1 cellular context compared by ENCODE assay signal in the genomic region with DNA sequence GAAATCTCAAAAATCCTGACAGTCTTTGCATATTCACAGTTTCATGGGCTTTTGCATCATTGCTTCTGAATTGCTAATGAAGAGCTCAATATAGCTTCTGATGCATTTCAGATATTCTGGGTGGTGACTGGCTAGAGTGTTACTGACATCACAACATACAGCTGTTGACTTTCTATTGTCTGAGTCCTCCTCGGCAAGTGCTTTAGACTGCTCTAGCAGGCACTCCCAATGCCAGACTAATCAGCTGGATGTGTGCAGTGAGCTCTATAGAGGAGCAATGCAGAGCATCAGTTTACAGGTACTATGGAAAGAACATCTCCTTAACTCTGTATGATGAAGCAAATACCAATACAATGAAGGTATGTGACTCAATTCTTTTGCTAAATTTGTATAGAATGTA.
TF ChIP-seq lines count a peak whose summit lies in the region.

No MANE protein-coding gene starts in this region.

TF ChIP-seq in SK-N-SH treated with all-trans-retinoic acid at 6 μM for 48 hours, 23 proteins besides CTCF, POLR2A, EP300 and RAD21 (continued from another document):
- TF ChIP-seq PATZ1 (CRISPR knock-in tag; IDR thresholded peaks at IDR 0.05; ENCODE audit: borderline replicate concordance) (no peak), ZNF8 (CRISPR knock-in tag; IDR thresholded peaks at IDR 0.05) (no peak), OSR1 (CRISPR knock-in tag; IDR thresholded peaks at IDR 0.05) (no peak), GLIS3 (CRISPR knock-in tag; IDR thresholded peaks at IDR 0.05) (no peak), PPARA (CRISPR knock-in tag; IDR thresholded peaks at IDR 0.05; ENCODE audit: borderline replicate concordance) (no peak), ESRRG (CRISPR knock-in tag; IDR thresholded peaks at IDR 0.05) (no peak), BACH2 (CRISPR knock-in tag; IDR thresholded peaks at IDR 0.05; ENCODE audit: borderline replicate concordance) (no peak), TOX (CRISPR knock-in tag; IDR thresholded peaks at IDR 0.05; ENCODE audit: borderline replicate concordance) (no peak), ARNTL (CRISPR knock-in tag; IDR thresholded peaks at IDR 0.05; ENCODE audit: borderline replicate concordance, low read depth) (no peak), ZFP3 (CRISPR knock-in tag; IDR thresholded peaks at IDR 0.05) (no peak), CSDC2 (CRISPR knock-in tag; IDR thresholded peaks at IDR 0.05) (no peak), ISL1 (CRISPR knock-in tag; IDR thresholded peaks at IDR 0.05) (no peak), ZFP30 (CRISPR knock-in tag; IDR thresholded peaks at IDR 0.05) (no peak), ZNF565 (CRISPR knock-in tag; conservative IDR thresholded peaks at IDR 0.05; ENCODE audit: low read depth) (no peak), SNAI2 (CRISPR knock-in tag; IDR thresholded peaks at IDR 0.05) (no peak)
- TF ChIP-seq, protein P1, sequence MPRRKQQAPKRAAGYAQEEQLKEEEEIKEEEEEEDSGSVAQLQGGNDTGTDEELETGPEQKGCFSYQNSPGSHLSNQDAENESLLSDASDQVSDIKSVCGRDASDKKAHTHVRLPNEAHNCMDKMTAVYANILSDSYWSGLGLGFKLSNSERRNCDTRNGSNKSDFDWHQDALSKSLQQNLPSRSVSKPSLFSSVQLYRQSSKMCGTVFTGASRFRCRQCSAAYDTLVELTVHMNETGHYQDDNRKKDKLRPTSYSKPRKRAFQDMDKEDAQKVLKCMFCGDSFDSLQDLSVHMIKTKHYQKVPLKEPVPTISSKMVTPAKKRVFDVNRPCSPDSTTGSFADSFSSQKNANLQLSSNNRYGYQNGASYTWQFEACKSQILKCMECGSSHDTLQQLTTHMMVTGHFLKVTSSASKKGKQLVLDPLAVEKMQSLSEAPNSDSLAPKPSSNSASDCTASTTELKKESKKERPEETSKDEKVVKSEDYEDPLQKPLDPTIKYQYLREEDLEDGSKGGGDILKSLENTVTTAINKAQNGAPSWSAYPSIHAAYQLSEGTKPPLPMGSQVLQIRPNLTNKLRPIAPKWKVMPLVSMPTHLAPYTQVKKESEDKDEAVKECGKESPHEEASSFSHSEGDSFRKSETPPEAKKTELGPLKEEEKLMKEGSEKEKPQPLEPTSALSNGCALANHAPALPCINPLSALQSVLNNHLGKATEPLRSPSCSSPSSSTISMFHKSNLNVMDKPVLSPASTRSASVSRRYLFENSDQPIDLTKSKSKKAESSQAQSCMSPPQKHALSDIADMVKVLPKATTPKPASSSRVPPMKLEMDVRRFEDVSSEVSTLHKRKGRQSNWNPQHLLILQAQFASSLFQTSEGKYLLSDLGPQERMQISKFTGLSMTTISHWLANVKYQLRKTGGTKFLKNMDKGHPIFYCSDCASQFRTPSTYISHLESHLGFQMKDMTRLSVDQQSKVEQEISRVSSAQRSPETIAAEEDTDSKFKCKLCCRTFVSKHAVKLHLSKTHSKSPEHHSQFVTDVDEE (CRISPR knock-in tag; IDR thresholded peaks at IDR 0.05): no peak
- TF ChIP-seq, protein P2, sequence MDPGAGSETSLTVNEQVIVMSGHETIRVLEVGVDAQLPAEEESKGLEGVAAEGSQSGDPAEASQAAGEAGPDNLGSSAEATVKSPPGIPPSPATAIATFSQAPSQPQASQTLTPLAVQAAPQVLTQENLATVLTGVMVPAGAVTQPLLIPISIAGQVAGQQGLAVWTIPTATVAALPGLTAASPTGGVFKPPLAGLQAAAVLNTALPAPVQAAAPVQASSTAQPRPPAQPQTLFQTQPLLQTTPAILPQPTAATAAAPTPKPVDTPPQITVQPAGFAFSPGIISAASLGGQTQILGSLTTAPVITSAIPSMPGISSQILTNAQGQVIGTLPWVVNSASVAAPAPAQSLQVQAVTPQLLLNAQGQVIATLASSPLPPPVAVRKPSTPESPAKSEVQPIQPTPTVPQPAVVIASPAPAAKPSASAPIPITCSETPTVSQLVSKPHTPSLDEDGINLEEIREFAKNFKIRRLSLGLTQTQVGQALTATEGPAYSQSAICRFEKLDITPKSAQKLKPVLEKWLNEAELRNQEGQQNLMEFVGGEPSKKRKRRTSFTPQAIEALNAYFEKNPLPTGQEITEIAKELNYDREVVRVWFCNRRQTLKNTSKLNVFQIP (CRISPR knock-in tag; IDR thresholded peaks at IDR 0.05; ENCODE audit: borderline replicate concordance, low read depth): no peak
- TF ChIP-seq, protein P3, sequence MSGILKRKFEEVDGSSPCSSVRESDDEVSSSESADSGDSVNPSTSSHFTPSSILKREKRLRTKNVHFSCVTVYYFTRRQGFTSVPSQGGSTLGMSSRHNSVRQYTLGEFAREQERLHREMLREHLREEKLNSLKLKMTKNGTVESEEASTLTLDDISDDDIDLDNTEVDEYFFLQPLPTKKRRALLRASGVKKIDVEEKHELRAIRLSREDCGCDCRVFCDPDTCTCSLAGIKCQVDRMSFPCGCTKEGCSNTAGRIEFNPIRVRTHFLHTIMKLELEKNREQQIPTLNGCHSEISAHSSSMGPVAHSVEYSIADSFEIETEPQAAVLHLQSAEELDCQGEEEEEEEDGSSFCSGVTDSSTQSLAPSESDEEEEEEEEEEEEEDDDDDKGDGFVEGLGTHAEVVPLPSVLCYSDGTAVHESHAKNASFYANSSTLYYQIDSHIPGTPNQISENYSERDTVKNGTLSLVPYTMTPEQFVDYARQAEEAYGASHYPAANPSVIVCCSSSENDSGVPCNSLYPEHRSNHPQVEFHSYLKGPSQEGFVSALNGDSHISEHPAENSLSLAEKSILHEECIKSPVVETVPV (CRISPR knock-in tag; IDR thresholded peaks at IDR 0.05): no peak
